In genomic region chr5:26700759-26701384, GRCh38 we compare ENCODE assay signal across 8 cellular contexts.
DNase-seq lines count a peak whose midpoint lies in the region; ATAC-seq, FAIRE-seq and TF ChIP-seq lines count a peak whose summit lies in the region.

No MANE protein-coding gene starts in this region.

- H3K27me3 ChIP-seq in OCI-LY3 (ENCODE audit: low read depth, low read length) (no peaks in the 10 kb centered on the region), heart right ventricle (no peaks in the 10 kb centered on the region), small intestine (ENCODE audit: control insufficient read depth in 2 of 2, insufficient read depth in 2 of 2, low read length in 2 of 2) (no peaks in the 10 kb centered on the region)

- H3K9me3 ChIP-seq in OCI-LY3 (ENCODE audit: insufficient read depth, low read length) (no peaks in the 10 kb centered on the region), heart right ventricle (peaks cover 0 to 11% (median 0%) of the 10 kb centered on the region in 11 donors), small intestine (ENCODE audit: control insufficient read depth, low read depth) (no peaks in the 10 kb centered on the region)

- no peaks in the 10 kb centered on the region for H3K79me2 ChIP-seq in OCI-LY3 (ENCODE audit: low read length)

- WGBS in heart right ventricle, 2 donors = 49 to 57% methylated on average over 2 of the region's 2 CpGs
- WGBS in small intestine, 3 donors = 43 to 59% (median 58%) methylated on average over 2 of the region's 2 CpGs

- no peak for ATAC-seq in stimulated activated naive CD8-positive, alpha-beta T cell treated with anti-CD3 and anti-CD28 coated beads, Interleukin-15, Interleukin-2, amounts not matched to agents 100 U/mL and 50 U/mL, for 24 hours
- no peak for ATAC-seq in heart right ventricle
- ATAC-seq in sciatic nerve = no peak

- no peaks in the 10 kb centered on the region for H3K4me1 ChIP-seq in OCI-LY3 (ENCODE audit: low read length)
- no peaks in the 10 kb centered on the region for H3K4me1 ChIP-seq in heart right ventricle
- no peaks in the 10 kb centered on the region for H3K4me1 ChIP-seq in small intestine (ENCODE audit: control insufficient read depth in 2 of 2, insufficient read depth in 1 of 2, low read depth in 1 of 2, low read length in 1 of 2)

- no peaks in the 10 kb centered on the region for H3K36me3 ChIP-seq in OCI-LY3 (replicated peaks; ENCODE audit: low read depth, low read length)
- no peaks in the 10 kb centered on the region for H3K36me3 ChIP-seq in heart right ventricle
- H3K36me3 ChIP-seq in small intestine (ENCODE audit: control insufficient read depth in 2 of 2, insufficient read depth in 2 of 2, low read length in 2 of 2) = no peaks in the 10 kb centered on the region

- peak; percentile 84 for FAIRE-seq in endometrium (lab: Jason Lieb, UNC)
- FAIRE-seq in small intestine (lab: Jason Lieb, UNC) = no peak

- H3K9ac ChIP-seq in OCI-LY3 (ENCODE audit: low read length) = no peak overlapping the region

- no peaks in the 10 kb centered on the region for H4K20me1 ChIP-seq in OCI-LY3 (ENCODE audit: insufficient read depth, low read length)

- DNase-seq in GM13977 (ENCODE audit: low spot score) (peak; percentile 33), LHCN-M2 (ENCODE audit: low read depth) (peak; percentile 46), heart right ventricle (no peak), small intestine (no peak), sciatic nerve (ENCODE audit: low spot score) (no peak)
- peak; percentile 4 for DNase-seq in stimulated activated naive CD8-positive, alpha-beta T cell treated with anti-CD3 and anti-CD28 coated beads, Interleukin-15, Interleukin-2, amounts not matched to agents 100 U/mL and 50 U/mL, for 24 hours

- no peak overlapping the region for H2AFZ ChIP-seq in OCI-LY3 (ENCODE audit: low read depth, low read length)

- intact Hi-C loops in heart right ventricle (cut with DNase I) (no loop called here), sciatic nerve (cut with DNase I) (no loop called here)

- H3K4me2 ChIP-seq in OCI-LY3 (ENCODE audit: low read length) = no peak overlapping the region

- H3K4me3 ChIP-seq in OCI-LY3 (ENCODE audit: low read length) (no peak overlapping the region), heart right ventricle (no peak overlapping the region), small intestine (ENCODE audit: low read depth in 1 of 2, low read length in 2 of 2) (no peak overlapping the region)

- in situ Hi-C loops in GM13977 (cut with MboI; ENCODE audit: low pct_unique_long_range_greater_than_20kb, low sequenced_read_pairs, unreplicated experiment) = no loop called here

- H3K27ac ChIP-seq in OCI-LY3 (ENCODE audit: low read length) = no peak overlapping the region
- no peak overlapping the region for H3K27ac ChIP-seq in heart right ventricle
- no peak overlapping the region for H3K27ac ChIP-seq in small intestine (ENCODE audit: low read depth in 1 of 2, low read length in 1 of 2)

- TF ChIP-seq CTCF in GM13977 (IDR thresholded peaks at IDR 0.05; ENCODE audit: extremely low read depth, insufficient read depth, missing control alignments) (peak; percentile 64), OCI-LY3 (IDR thresholded peaks at IDR 0.05; ENCODE audit: low read depth, low read length) (peak; percentile 68), heart right ventricle (IDR thresholded peaks at IDR 0.05) (peak in 3 of 9 donors; percentile 12 to 27 (median 20))

Comparison
In these comparisons a context has a peak if more than half of its experiments do, and no peak if none do; other contexts are left out.
1. DNase-seq: peak in GM13977 (single experiment), LHCN-M2 (single experiment) and stimulated activated naive CD8-positive, alpha-beta T cell treated with anti-CD3 and anti-CD28 coated beads, Interleukin-15, Interleukin-2, amounts not matched to agents 100 U/mL and 50 U/mL, for 24 hours (single experiment); none in heart right ventricle (0 of 2), small intestine (single experiment) and sciatic nerve (single experiment).